8 cellular contexts compared by ENCODE assay signal in genomic region chr4:173169428-173170209, GRCh38. TPM values are rescaled to one million over a fixed set of nuclear protein-coding genes. Genes with fewer than 3 reads are reported as not detected.
DNase-seq lines count a peak whose midpoint lies in the region; ATAC-seq, FAIRE-seq and TF ChIP-seq lines count a peak whose summit lies in the region.

No MANE protein-coding gene starts in this region.

- H3K27ac Mint-ChIP-seq in CD4-positive, alpha-beta memory T cell = peak overlapping the region; percentile 16 to 96 (median 84)
- peak overlapping the region; percentile 63 to 92 (median 85) for H3K27ac Mint-ChIP-seq in nephron

- H3K27ac ChIP-seq in CD4-positive, alpha-beta memory T cell (ENCODE audit: low read depth, low read length) = peak overlapping the region; percentile 58
- peak overlapping the region; percentile 78 for H3K27ac ChIP-seq in subcutaneous abdominal adipose tissue (ENCODE audit: low read depth, low read length)

- H3K27me3 Mint-ChIP-seq in CD4-positive, alpha-beta memory T cell = no peaks in the 10 kb centered on the region
- no peaks in the 10 kb centered on the region for H3K27me3 Mint-ChIP-seq in nephron (ENCODE audit: low read depth)

- peak; percentile 55 for ATAC-seq in GM19328 (IDR thresholded peaks at IDR 0.05; ENCODE audit: unreplicated experiment)
- peak; percentile 57 for ATAC-seq in HG03442 (IDR thresholded peaks at IDR 0.05; ENCODE audit: unreplicated experiment)

- H3K4me1 Mint-ChIP-seq in CD4-positive, alpha-beta memory T cell = peaks cover 39 to 57% (median 48%) of the 10 kb centered on the region in 4 donors
- peaks cover 26% of the 10 kb centered on the region for H3K4me1 Mint-ChIP-seq in nephron

- peaks cover 0 to 12% of the 10 kb centered on the region in 2 donors for H3K36me3 Mint-ChIP-seq in CD4-positive, alpha-beta memory T cell
- H3K36me3 Mint-ChIP-seq in nephron (ENCODE audit: low read depth) = no peaks in the 10 kb centered on the region

- H3K27me3 ChIP-seq in CD4-positive, alpha-beta memory T cell (ENCODE audit: insufficient read depth, low read length) = no peaks in the 10 kb centered on the region
- H3K27me3 ChIP-seq in subcutaneous abdominal adipose tissue (ENCODE audit: control insufficient read depth in 5 of 5, insufficient read depth in 4 of 5, low read length in 5 of 5) = no peaks in the 10 kb centered on the region

- TF ChIP-seq CTCF in fibroblast of pulmonary artery (IDR thresholded peaks at IDR 0.05; ENCODE audit: low read length, missing control alignments) (no peak), nephron (IDR thresholded peaks at IDR 0.05; ENCODE audit: unreplicated experiment in 3 of 3) (no peak)

- peak overlapping the region; percentile 61 to 81 (median 76) for H3K9ac ChIP-seq in subcutaneous abdominal adipose tissue (ENCODE audit: low read length in 5 of 5)

- no peaks in the 10 kb centered on the region for H3K36me3 ChIP-seq in CD4-positive, alpha-beta memory T cell (ENCODE audit: insufficient read depth, low read length)
- peaks cover 0 to 4% (median 0%) of the 10 kb centered on the region in 5 donors for H3K36me3 ChIP-seq in subcutaneous abdominal adipose tissue (ENCODE audit: control insufficient read depth in 5 of 5, insufficient read depth in 5 of 5, low read length in 5 of 5)

- peaks cover 31% of the 10 kb centered on the region for H3K4me1 ChIP-seq in CD4-positive, alpha-beta memory T cell (ENCODE audit: insufficient read depth, low read length)
- H3K4me1 ChIP-seq in subcutaneous abdominal adipose tissue (ENCODE audit: control insufficient read depth in 5 of 5, insufficient read depth in 5 of 5, low read length in 5 of 5) = peaks cover 0 to 23% (median 18%) of the 10 kb centered on the region in 5 donors

- no peaks in the 10 kb centered on the region for H3K9me3 Mint-ChIP-seq in CD4-positive, alpha-beta memory T cell
- no peaks in the 10 kb centered on the region for H3K9me3 Mint-ChIP-seq in nephron

- intact Hi-C loops in CD4-positive, alpha-beta memory T cell (cut with micrococcal nuclease) = loop anchor here (2.0 kb wide), 2 partner anchors 157 to 163 kb away; no protein-coding TSS in a partner anchor

- peak overlapping the region in 1 of 2 donors; percentile 78 for H3K4me3 ChIP-seq in CD4-positive, alpha-beta memory T cell (ENCODE audit: low read length in 2 of 2)
- H3K4me3 ChIP-seq in fibroblast of pulmonary artery (replicated peaks; ENCODE audit: low read depth, low read length) = peak overlapping the region; percentile 86
- H3K4me3 ChIP-seq in subcutaneous abdominal adipose tissue (ENCODE audit: low read depth in 1 of 5, low read length in 5 of 5) = peak overlapping the region in 4 of 5 donors; percentile 76 to 86 (median 85)

- DNase-seq in CD4-positive, alpha-beta memory T cell = peak; percentile 58 to 74 (median 67)
- DNase-seq in RCC 7860 (ENCODE audit: low spot score) = peak; percentile 13
- DNase-seq in activated T-helper 1 cell treated with anti-CD3 and anti-CD28 coated beads, Interleukin-2, amount 50 U/mL, for 16 hours (ENCODE audit: low read depth in 1 of 2, low spot score in 1 of 2) = peak; percentile 16 to 44
- peak; percentile 63 for DNase-seq in fibroblast of pulmonary artery (ENCODE audit: low read depth)

- peak overlapping the region; percentile 76 to 90 (median 86) for H3K4me3 Mint-ChIP-seq in CD4-positive, alpha-beta memory T cell
- H3K4me3 Mint-ChIP-seq in nephron = peak overlapping the region; percentile 89 to 93 (median 90)

- no peaks in the 10 kb centered on the region for H3K9me3 ChIP-seq in CD4-positive, alpha-beta memory T cell (ENCODE audit: control insufficient read depth in 1 of 2, low read length in 2 of 2)
- no peaks in the 10 kb centered on the region for H3K9me3 ChIP-seq in subcutaneous abdominal adipose tissue (ENCODE audit: control insufficient read depth in 5 of 5, low read length in 5 of 5)

- POLR2A ChIA-PET in CD4-positive, alpha-beta memory T cell (lab: Charles Lee; ENCODE audit: partially characterized antibody) = interaction anchor here (0.8 to 3.7 kb wide), 3 partner anchors 165 to 201 kb away, joined by 3 to 27 read pairs (median 4); partner anchors contain the start of genes HMGB2 and SAP30

- no peak for FAIRE-seq in RCC 7860 (lab: Jason Lieb, UNC)

- CTCF ChIA-PET in CD4-positive, alpha-beta memory T cell (lab: Charles Lee; ENCODE audit: partially characterized antibody) = interaction anchor here (1.6 to 2.7 kb wide), 2 partner anchors 95 to 156 kb away, joined by 4 to 11 read pairs; no protein-coding TSS in a partner anchor

RNA-seq across cellular contexts. Expression of gene GALNT7, which starts 1.0 kb away (rescaled TPM):
- 10 to 100 TPM; 24.1 to 26.3 TPM for total RNA-seq in CD4-positive, alpha-beta memory T cell
- polyA plus RNA-seq in CD4-positive, alpha-beta memory T cell = 10 to 100 TPM; 12.6 to 20.4 TPM

Comparison
In these comparisons a context has a peak if more than half of its experiments do, and no peak if none do; other contexts are left out.
1. DNase-seq: peak in every context shown above with its lines; median percentile 67 in CD4-positive, alpha-beta memory T cell; 63 in fibroblast of pulmonary artery; 30 in activated T-helper 1 cell treated with anti-CD3 and anti-CD28 coated beads, Interleukin-2, amount 50 U/mL, for 16 hours; 13 in RCC 7860.